2 cellular contexts compared by ENCODE assay signal in the genomic region with DNA sequence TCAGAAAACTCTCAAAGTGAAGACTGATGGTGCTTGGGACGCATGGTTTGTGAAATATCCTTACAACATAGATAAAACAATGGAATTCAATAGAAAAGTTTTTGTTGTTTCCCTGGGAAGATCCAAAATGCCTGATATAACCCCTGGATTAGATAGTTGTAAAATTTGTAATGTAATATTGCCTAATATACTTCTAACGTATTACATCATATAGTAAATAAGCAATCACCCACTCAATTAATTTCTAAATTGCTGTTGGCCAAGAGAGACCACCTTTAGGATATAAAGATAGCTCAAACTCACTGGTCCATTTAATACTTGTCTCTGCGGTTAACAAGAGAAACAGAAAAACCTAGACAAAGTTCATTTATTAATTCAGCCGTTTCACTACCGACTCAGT.
A peak's percentile ranks its signal among the peaks of the same experiment; 100 is the strongest.
TF ChIP-seq lines count a peak whose summit lies in the region.

No MANE protein-coding gene starts in this region.

TF ChIP-seq in HepG2, 621 proteins besides CTCF, POLR2A, EP300 and RAD21:
- TF ChIP-seq ZNF589 (CRISPR knock-in tag; conservative IDR thresholded peaks at IDR 0.05): no peak
- peak; percentile 15; the same call in 1 of the 2 replicates for TF ChIP-seq CEBPB (IDR thresholded peaks at IDR 0.05; ENCODE audit: borderline replicate concordance, low read depth, low read length)
- no peak for TF ChIP-seq HNF4A (CRISPR knock-in tag; IDR thresholded peaks at IDR 0.05)
- no peak for TF ChIP-seq JUN (CRISPR knock-in tag; IDR thresholded peaks at IDR 0.05)
- TF ChIP-seq MTF1 (CRISPR knock-in tag; IDR thresholded peaks at IDR 0.05): no peak
- TF ChIP-seq U2AF2 (IDR thresholded peaks at IDR 0.05; ENCODE audit: low read depth, low read length): no peak
- no peak for TF ChIP-seq ZNF674 (CRISPR knock-in tag; IDR thresholded peaks at IDR 0.05; ENCODE audit: low read depth)

TF ChIP-seq in IMR-90, 13 proteins besides CTCF, POLR2A, EP300 and RAD21:
- TF ChIP-seq RFX5 (IDR thresholded peaks at IDR 0.05; ENCODE audit: low read depth, low read length) (no peak), CEBPB (IDR thresholded peaks at IDR 0.05; ENCODE audit: low read depth, low read length) (peak; percentile 41; the same call in 1 of the 2 replicates)
TF ChIP-seq in IMR-90: peak in this region for 1.
